Comparison of ENCODE assay signal across 8 cellular contexts in the genomic region with DNA sequence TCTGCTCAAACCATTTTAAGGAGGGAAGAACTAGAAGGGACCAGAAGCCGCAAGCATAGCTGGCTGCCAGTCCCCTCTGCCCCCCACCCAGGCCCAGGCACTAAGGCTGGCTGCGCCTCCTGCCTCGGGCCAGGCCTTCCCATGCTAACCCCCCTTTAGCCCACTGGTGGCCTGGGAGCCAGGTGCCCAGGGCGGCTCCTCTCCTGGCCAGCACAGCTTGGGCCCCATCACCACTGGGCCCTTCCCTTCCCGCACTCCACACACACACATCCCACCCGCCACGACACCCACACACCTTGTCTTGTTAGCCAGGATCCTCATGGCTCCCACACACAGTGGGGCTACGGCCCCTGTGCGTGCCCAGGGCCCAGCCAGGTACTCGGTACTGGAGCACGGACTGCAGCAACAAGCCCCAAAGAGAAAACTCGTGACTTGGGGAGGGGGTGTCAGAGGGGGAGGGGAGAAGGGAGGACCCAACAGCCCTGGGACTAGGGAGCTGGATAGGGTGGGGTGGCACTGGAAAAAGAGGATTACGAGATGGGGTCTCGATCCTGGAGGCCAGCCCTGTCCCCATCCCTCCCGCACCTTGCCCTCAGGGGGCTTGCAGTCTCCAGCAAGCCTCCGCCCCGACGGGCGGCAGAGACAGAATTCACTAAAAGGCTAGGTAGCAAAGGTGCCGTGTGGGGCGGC. TPM values are rescaled to one million over a fixed set of nuclear protein-coding genes. Genes with fewer than 3 reads are reported as not detected.
DNase-seq lines count a peak whose midpoint lies in the region; ATAC-seq, FAIRE-seq and TF ChIP-seq lines count a peak whose summit lies in the region.

No MANE protein-coding gene starts in this region.

- FAIRE-seq in HTR-8/SVneo (lab: Jason Lieb, UNC): peak; percentile 48

- H3K27me3 Mint-ChIP-seq in immature natural killer cell (ENCODE audit: low read depth in 3 of 3): peaks cover 21 to 44% (median 24%) of the 10 kb centered on the region in 3 donors
- H3K27me3 Mint-ChIP-seq in stimulated activated naive CD8-positive, alpha-beta T cell treated with anti-CD3 and anti-CD28 coated beads, Interleukin-15, amount 100 ng/mL, for 72 hours: no peaks in the 10 kb centered on the region

- 53 to 63% methylated on average over 13 to 20 of the region's 21 CpGs for WGBS in body of pancreas, 2 donors

- no peak for TF ChIP-seq POLR2A in body of pancreas (IDR thresholded peaks at IDR 0.05)

- H3K27ac ChIP-seq in body of pancreas: peak overlapping the region; percentile 95 to 99 (median 96)

- peaks cover 0 to 2% (median 0%) of the 10 kb centered on the region in 6 donors for H3K9me3 Mint-ChIP-seq in immature natural killer cell
- H3K9me3 Mint-ChIP-seq in stimulated activated naive CD8-positive, alpha-beta T cell treated with anti-CD3 and anti-CD28 coated beads, Interleukin-15, amount 100 ng/mL, for 72 hours: no peaks in the 10 kb centered on the region

- peaks cover 70 to 74% of the 10 kb centered on the region in 2 donors for H3K4me1 Mint-ChIP-seq in immature natural killer cell
- H3K4me1 Mint-ChIP-seq in stimulated activated naive CD8-positive, alpha-beta T cell treated with anti-CD3 and anti-CD28 coated beads, Interleukin-15, amount 100 ng/mL, for 72 hours: peaks cover 87% of the 10 kb centered on the region

- no peaks in the 10 kb centered on the region for H3K27me3 ChIP-seq in body of pancreas

- H3K4me3 Mint-ChIP-seq in immature natural killer cell: peak overlapping the region; percentile 18 to 61 (median 53)
- peak overlapping the region; percentile 44 to 74 for H3K4me3 Mint-ChIP-seq in stimulated activated naive CD8-positive, alpha-beta T cell treated with anti-CD3 and anti-CD28 coated beads, Interleukin-15, amount 100 ng/mL, for 72 hours

- peaks cover 3 to 15% (median 10%) of the 10 kb centered on the region in 3 donors for H3K36me3 Mint-ChIP-seq in immature natural killer cell

- peaks cover 80% of the 10 kb centered on the region for H3K4me1 ChIP-seq in body of pancreas

- no peak for DNase-seq in HTR-8/SVneo (ENCODE audit: insufficient read length, low spot score)
- DNase-seq in body of pancreas: peak in 1 of 4 donors; percentile 23
- no peak for DNase-seq in immature natural killer cell
- no peak for DNase-seq in stimulated activated naive CD8-positive, alpha-beta T cell treated with anti-CD3 and anti-CD28 coated beads, Interleukin-15, amount 100 ng/mL, for 72 hours
- DNase-seq in SW480 (ENCODE audit: low spot score): no peak
- no peak for DNase-seq in NCI-H1105 (lab: John Stamatoyannopoulos, UW)
- no peak for DNase-seq in DMS79 (lab: John Stamatoyannopoulos, UW)
- DNase-seq in T-helper 1 cell: no peak

- intact Hi-C loops in body of pancreas (cut with DNase I): no loop called here

- H3K9me3 ChIP-seq in body of pancreas: no peaks in the 10 kb centered on the region

- H3K27ac Mint-ChIP-seq in immature natural killer cell: peak overlapping the region; percentile 69 to 91 (median 84)
- peak overlapping the region in 1 of 2 donors; percentile 81 for H3K27ac Mint-ChIP-seq in stimulated activated naive CD8-positive, alpha-beta T cell treated with anti-CD3 and anti-CD28 coated beads, Interleukin-15, amount 100 ng/mL, for 72 hours

- H3K4me3 ChIP-seq in body of pancreas: no peak overlapping the region

- peaks cover 0 to 7% of the 10 kb centered on the region in 2 donors for H3K36me3 ChIP-seq in body of pancreas (replicated peaks in 1 of 2; ENCODE audit: insufficient read depth in 1 of 2, low read depth in 2 of 2)

- ATAC-seq in body of pancreas: no peak
- ATAC-seq in stimulated activated naive CD8-positive, alpha-beta T cell treated with anti-CD3 and anti-CD28 coated beads, Interleukin-15, amount 100 ng/mL, for 72 hours: no peak

- TF ChIP-seq CTCF in body of pancreas (IDR thresholded peaks at IDR 0.05): no peak

RNA-seq across cellular contexts. Expression of a gene that starts 16.0 kb away (rescaled TPM):
- total RNA-seq in body of pancreas: 10 to 100 TPM; 13.2 to 16.5 TPM
- 10 to 100 TPM in 1 of 3 donors, 1 to 10 TPM in 1, not detected in 1; 2.2 to 10.5 TPM for polyA plus RNA-seq in immature natural killer cell

RNA-seq across cellular contexts. Expression of a gene that starts 26.1 kb away (rescaled TPM):
- total RNA-seq in body of pancreas: not detected
- under 1 TPM in 2 of 3 donors, not detected in 1; 0.05 to 0.30 TPM for polyA plus RNA-seq in immature natural killer cell

RNA-seq across cellular contexts. Expression of a gene that starts 46.3 kb away (rescaled TPM):
- not detected for total RNA-seq in body of pancreas
- 1 to 10 TPM in 1 of 3 donors, under 1 TPM in 1, not detected in 1; 0.81 to 1.4 TPM for polyA plus RNA-seq in immature natural killer cell
